Comparison of ENCODE assay signal across 15 cellular contexts in genomic region chr12:9346866-9347327, GRCh38.
"Had no signal": no experiment of that assay in that cellular context is flagged by ENCODE, and none has a peak within 500 bp of the region (broad histone marks: within the 10 kb centered on the region; RNA-seq: fewer than 3 reads in every experiment).

No MANE protein-coding gene starts in this region.

- DNase-seq: activated CD4-positive, alpha-beta T cell treated with anti-CD3 and anti-CD28 coated beads, Interleukin-2, amount 50 U/mL, for 4 hours; central memory CD4-positive, alpha-beta T cell; effector CD4-positive, alpha-beta T cell; kidney; lower lobe of right lung; naive thymus-derived CD4-positive, alpha-beta T cell; nucleus accumbens; sigmoid colon; stimulated activated CD4-positive, alpha-beta T cell treated with anti-CD3 and anti-CD28 coated beads, Interleukin-12 subunit alpha, Interleukin-12 subunit beta, amount 100 ng/mL, for 4 hours; stimulated activated naive CD4-positive, alpha-beta T cell treated with Interleukin-2 at 50 U/mL for 16 hours; upper lobe of left lung had no signal

- H3K27ac Mint-ChIP-seq: activated T-cell treated with anti-CD3 and anti-CD28 coated beads, Interleukin-2, amount 50 U/mL, for 72 hours; progenitor cell of endocrine pancreas; T-helper 2 cell treated with Interferon-gamma antibody and Interleukin-4, amounts not matched to agents 5 μg/mL and 100 μg/mL, for 36 hours had no signal

- H3K27me3 Mint-ChIP-seq: naive thymus-derived CD4-positive, alpha-beta T cell; progenitor cell of endocrine pancreas had no signal

- H3K27me3 ChIP-seq: sigmoid colon, upper lobe of left lung had no signal

- H3K4me3 ChIP-seq: coronary artery, lower lobe of right lung, sigmoid colon, upper lobe of left lung had no signal

- H3K4me1 ChIP-seq: lower lobe of right lung, upper lobe of left lung had no signal

- H3K27ac ChIP-seq: coronary artery, lower lobe of right lung, sigmoid colon, upper lobe of left lung had no signal

- H3K4me3 Mint-ChIP-seq: activated T-cell treated with anti-CD3 and anti-CD28 coated beads, Interleukin-2, amount 50 U/mL, for 72 hours; naive thymus-derived CD4-positive, alpha-beta T cell; T-helper 2 cell treated with Interferon-gamma antibody and Interleukin-4, amounts not matched to agents 5 μg/mL and 100 μg/mL, for 36 hours had no signal

- H3K9me3 ChIP-seq: lower lobe of right lung, sigmoid colon, upper lobe of left lung had no signal

- ATAC-seq: lower lobe of right lung; naive thymus-derived CD4-positive, alpha-beta T cell had no signal

- H3K9me3 Mint-ChIP-seq: activated T-cell treated with anti-CD3 and anti-CD28 coated beads, Interleukin-2, amount 50 U/mL, for 72 hours; T-helper 2 cell treated with Interferon-gamma antibody and Interleukin-4, amounts not matched to agents 5 μg/mL and 100 μg/mL, for 36 hours had no signal

- H3K36me3 ChIP-seq: lower lobe of right lung, sigmoid colon, upper lobe of left lung had no signal

- FAIRE-seq: kidney had no signal
